Comparison of ENCODE assay signal across 8 cellular contexts in the genomic region with DNA sequence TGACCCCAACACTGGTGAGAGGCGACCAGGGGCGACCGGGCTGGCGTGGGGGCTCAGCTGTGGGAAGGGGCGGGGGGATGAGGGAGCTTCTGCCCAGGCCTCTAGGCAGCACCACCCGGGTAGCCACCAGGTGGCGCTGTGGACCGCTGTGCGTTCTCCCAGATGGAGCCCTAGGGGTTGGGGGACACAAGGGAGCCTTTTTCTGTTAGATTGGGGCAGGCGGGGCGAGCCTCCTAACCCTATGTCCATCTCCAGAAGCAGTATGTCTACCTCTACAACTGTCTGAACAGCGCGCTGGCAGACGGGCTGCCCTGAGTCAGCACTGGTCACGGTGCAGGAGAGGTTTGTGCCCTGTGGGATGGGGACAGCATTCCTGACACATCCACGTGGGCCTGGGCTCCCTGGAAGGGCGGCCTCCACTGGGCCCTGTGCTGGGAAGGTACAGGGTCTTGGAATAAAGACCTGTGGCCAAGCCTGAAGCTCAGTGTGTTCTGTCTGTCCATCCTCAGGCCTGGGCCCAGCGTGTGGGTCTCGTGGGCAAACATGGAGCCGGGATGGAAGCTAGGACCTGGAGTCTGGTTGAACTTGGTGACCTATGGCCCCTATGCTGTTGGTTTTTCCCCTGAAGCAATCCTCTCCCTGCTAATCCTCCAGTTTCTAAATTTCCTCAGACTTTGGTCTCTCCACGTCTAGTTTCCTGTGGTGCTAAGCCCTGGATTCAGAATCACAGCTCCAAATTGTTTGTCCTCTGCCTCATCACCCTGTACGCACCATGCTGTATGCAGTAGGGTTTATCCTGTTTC. TPM values are rescaled to one million over a fixed set of nuclear protein-coding genes. Genes with fewer than 3 reads are reported as not detected.
A peak's percentile ranks its signal among the peaks of the same experiment; 100 is the strongest.
DNase-seq lines count a peak whose midpoint lies in the region; FAIRE-seq and TF ChIP-seq lines count a peak whose summit lies in the region.

No MANE protein-coding gene starts in this region.

- no peaks in the 10 kb centered on the region for H3F3A ChIP-seq in MM.1S (ENCODE audit: insufficient read depth, low read length)

- FAIRE-seq in keratinocyte (lab: Jason Lieb, UNC): no peak

- H3K4me3 ChIP-seq in MM.1S (ENCODE audit: low read length) (no peak overlapping the region), WI38 (ENCODE audit: low read depth, low read length) (no peak overlapping the region), brain microvascular endothelial cell (ENCODE audit: low read depth, low read length) (no peak overlapping the region), keratinocyte (ENCODE audit: control insufficient read depth in 2 of 3, extremely low read depth in 1 of 3, insufficient read depth in 2 of 3, low read depth in 1 of 3, low read length in 3 of 3) (no peak overlapping the region), suprapubic skin (no peak overlapping the region)

- H3K4me1 ChIP-seq in MM.1S (ENCODE audit: low read length) (peaks cover 6% of the 10 kb centered on the region; the same call in 1 of the 2 replicates), keratinocyte (ENCODE audit: control insufficient read depth, extremely low read depth, insufficient read depth, low read length) (peaks cover 15% of the 10 kb centered on the region), suprapubic skin (peaks cover 27% of the 10 kb centered on the region)

- TF ChIP-seq POLR2A in suprapubic skin (IDR thresholded peaks at IDR 0.05): no peak

- no peaks in the 10 kb centered on the region for H3K9me2 ChIP-seq in MM.1S (replicated peaks; ENCODE audit: insufficient read depth, low read length)

- in situ Hi-C loops in brain microvascular endothelial cell (cut with HindIII; ENCODE audit: low pct_ligation_motif_present, low sequenced_read_pairs): no loop called here

- no peak for TF ChIP-seq EP300 in suprapubic skin (IDR thresholded peaks at IDR 0.05)

- H4K20me1 ChIP-seq in MM.1S (ENCODE audit: insufficient read depth, low read length) (no peaks in the 10 kb centered on the region), keratinocyte (ENCODE audit: control insufficient read depth, extremely low read depth, insufficient read depth, low read length) (no peaks in the 10 kb centered on the region)

- H3K27ac ChIP-seq in MM.1S (ENCODE audit: low read length) (no peak overlapping the region), brain microvascular endothelial cell (no peak overlapping the region), keratinocyte (ENCODE audit: control insufficient read depth, insufficient read depth, low read length) (no peak overlapping the region), suprapubic skin (no peak overlapping the region)

- WGBS in suprapubic skin: 43% methylated on average over 21 of the region's 22 CpGs

- H3K9me3 ChIP-seq in MM.1S (replicated peaks; ENCODE audit: insufficient read depth, low read length) (no peaks in the 10 kb centered on the region), keratinocyte (ENCODE audit: control insufficient read depth, low read depth, low read length) (no peaks in the 10 kb centered on the region), suprapubic skin (no peaks in the 10 kb centered on the region)

- H3K9ac ChIP-seq in MM.1S (ENCODE audit: low read length) (no peak overlapping the region), keratinocyte (ENCODE audit: control insufficient read depth, extremely low read depth, insufficient read depth, low read length) (no peak overlapping the region)

- H3K36me3 ChIP-seq in MM.1S (replicated peaks; ENCODE audit: insufficient read depth, low read length) (no peaks in the 10 kb centered on the region), brain microvascular endothelial cell (replicated peaks) (no peaks in the 10 kb centered on the region), keratinocyte (ENCODE audit: control insufficient read depth in 2 of 2, extremely low read depth in 1 of 2, insufficient read depth in 2 of 2, low read length in 2 of 2) (no peaks in the 10 kb centered on the region), suprapubic skin (no peaks in the 10 kb centered on the region)

- DNase-seq in NCI-H1417 (lab: John Stamatoyannopoulos, UW): peak; percentile 45 to 80 (median 69)
- DNase-seq in NCI-H1417 treated with DMSO at 0.1 percent for 48 hours (lab: John Stamatoyannopoulos, UW): no peak
- DNase-seq in MM.1S: peak; percentile 59
- DNase-seq in brain microvascular endothelial cell: peak; percentile 43
- no peak for DNase-seq in keratinocyte (ENCODE audit: low read depth, low spot score)
- peak; percentile 70 for DNase-seq in stimulated activated CD4-positive, alpha-beta T cell treated with anti-CD3 and anti-CD28 coated beads, Interleukin-1b, Interleukin-23, amount 100 ng/mL, for 48 hours
- no peak for DNase-seq in suprapubic skin (ENCODE audit: low spot score in 2 of 2)

- dilution Hi-C loops in keratinocyte (cut with MboI; ENCODE audit: extremely low pct_ligation_motif_present, low sequenced_read_pairs): no loop called here

- H2AFZ ChIP-seq in MM.1S (ENCODE audit: low read length): no peak overlapping the region
- H2AFZ ChIP-seq in keratinocyte (ENCODE audit: control insufficient read depth, low read length): no peak overlapping the region

- peaks cover 15% of the 10 kb centered on the region for H3K27me3 ChIP-seq in MM.1S (replicated peaks; ENCODE audit: insufficient read depth, low read length)
- H3K27me3 ChIP-seq in brain microvascular endothelial cell (replicated peaks): no peaks in the 10 kb centered on the region
- H3K27me3 ChIP-seq in keratinocyte (ENCODE audit: control insufficient read depth, extremely low read depth, insufficient read depth, low read length): peaks cover 20% of the 10 kb centered on the region
- H3K27me3 ChIP-seq in suprapubic skin: peaks cover 6% of the 10 kb centered on the region

- no peaks in the 10 kb centered on the region for H3K9me1 ChIP-seq in keratinocyte (ENCODE audit: control insufficient read depth, extremely low read depth, insufficient read depth, low read length)

- H3K79me2 ChIP-seq in MM.1S (ENCODE audit: low read length): no peaks in the 10 kb centered on the region
- H3K79me2 ChIP-seq in keratinocyte (ENCODE audit: control insufficient read depth, insufficient read depth, low read length): no peaks in the 10 kb centered on the region

- TF ChIP-seq CTCF in MM.1S (IDR thresholded peaks at IDR 0.05; ENCODE audit: low read length): peak; percentile 83
- TF ChIP-seq CTCF in WI38 (IDR thresholded peaks at IDR 0.05; ENCODE audit: low read depth, low read length): peak; percentile 82
- TF ChIP-seq CTCF in brain microvascular endothelial cell (IDR thresholded peaks at IDR 0.05; ENCODE audit: low read depth, low read length, missing control alignments): peak; percentile 85
- TF ChIP-seq CTCF in keratinocyte (optimal IDR thresholded peaks at IDR 0.05 in 1 of 3, IDR thresholded peaks at IDR 0.05 in 1 of 3, conservative IDR thresholded peaks at IDR 0.05 in 1 of 3; ENCODE audit: extremely low read depth in 1 of 3, insufficient read depth in 2 of 3, low read length in 3 of 3): peak; percentile 72 to 93 (median 76)
- TF ChIP-seq CTCF in suprapubic skin (IDR thresholded peaks at IDR 0.05): peak in 1 of 2 donors; percentile 91

- no peak overlapping the region for H3K4me2 ChIP-seq in MM.1S (ENCODE audit: low read depth, low read length)
- H3K4me2 ChIP-seq in keratinocyte (ENCODE audit: control insufficient read depth, extremely low read depth, insufficient read depth, low read depth, low read length): no peak overlapping the region

RNA-seq across cellular contexts. Expression of a gene that starts 23.1 kb away (rescaled TPM):
- polyA plus RNA-seq in keratinocyte: 93.4 to 123 TPM (median 93.6 TPM) in 3 replicates
- 160 TPM for polyA plus RNA-seq in keratinocyte (2011; ENCODE audit: low read depth)
- polyA plus RNA-seq in keratinocyte (2011; cell fraction: cytosol; rRNA removed): 36.7 and 66.6 TPM in 2 replicates
- 136 and 161 TPM in 2 replicates for polyA plus RNA-seq in keratinocyte (2011; cell fraction: nucleus; rRNA removed)
- polyA plus RNA-seq in keratinocyte (2012; ENCODE audit: low replicate concordance): 62.2 and 70.2 TPM in 2 replicates
- 48.0 to 92.3 TPM (median 82.8 TPM) in 3 replicates for polyA minus RNA-seq in keratinocyte
- 68.1 TPM for polyA minus RNA-seq in keratinocyte (2011; cell fraction: cytosol; rRNA and poly(A)+ RNA removed)
- polyA minus RNA-seq in keratinocyte (2011; cell fraction: nucleus; rRNA and poly(A)+ RNA removed): 116 and 189 TPM in 2 replicates
- 100 to 1,000 TPM; 105 to 115 (median 109) TPM for total RNA-seq in suprapubic skin

Comparison
In these comparisons a context has a peak if more than half of its experiments do, and no peak if none do; other contexts are left out.
1. DNase-seq: peak in NCI-H1417 (3 of 3), MM.1S (single experiment), brain microvascular endothelial cell (single experiment) and stimulated activated CD4-positive, alpha-beta T cell treated with anti-CD3 and anti-CD28 coated beads, Interleukin-1b, Interleukin-23, amount 100 ng/mL, for 48 hours (single experiment); none in NCI-H1417 treated with DMSO at 0.1 percent for 48 hours (single experiment), keratinocyte (single experiment) and suprapubic skin (0 of 2).